ENCODE assay signal across 7 cellular contexts in the genomic region with DNA sequence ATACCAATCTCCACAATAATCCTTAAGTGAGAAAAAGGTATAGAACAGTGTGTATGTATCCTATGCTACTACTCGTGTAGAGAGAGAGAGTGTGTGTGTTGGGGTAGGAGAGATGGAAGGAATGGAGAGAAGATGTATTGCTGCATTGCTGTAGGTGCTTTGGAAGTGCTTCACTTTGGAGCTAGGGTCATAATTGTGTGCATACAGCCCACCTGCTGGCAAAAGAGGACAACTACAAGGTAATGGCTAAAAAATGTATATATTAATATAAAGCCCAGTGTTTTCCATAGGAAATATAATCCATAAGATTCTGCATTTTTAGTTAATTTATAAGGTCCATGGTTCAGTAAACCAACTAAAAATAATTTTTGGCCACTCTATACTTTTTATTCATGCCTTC. TPM values are rescaled to one million over a fixed set of nuclear protein-coding genes. Genes with fewer than 3 reads are reported as not detected.
DNase-seq lines count a peak whose midpoint lies in the region; ATAC-seq and TF ChIP-seq lines count a peak whose summit lies in the region.

No MANE protein-coding gene starts in this region.

- H3K4me3 ChIP-seq in Karpas-422 (ENCODE audit: low read length), result no peak overlapping the region

- no peak overlapping the region for H2AFZ ChIP-seq in Karpas-422 (ENCODE audit: low read length)

- no peak overlapping the region for H3K27ac ChIP-seq in Karpas-422 (ENCODE audit: low read length)

- ATAC-seq in HG03280 (IDR thresholded peaks at IDR 0.05; ENCODE audit: unreplicated experiment) (no peak), GM21576 (IDR thresholded peaks at IDR 0.05; ENCODE audit: unreplicated experiment) (no peak)
- no peak for ATAC-seq in stimulated activated memory B cell treated with anti-CD40 and anti-IgM and Interleukin-4, amounts not matched to agents 10 μg/mL and 1 μg/mL and 100 μg/mL, for 72 hours

- H3K4me1 Mint-ChIP-seq in stimulated activated memory B cell treated with anti-CD40 and anti-IgM and Interleukin-4, amounts not matched to agents 10 μg/mL and 1 μg/mL and 100 μg/mL, for 72 hours, result no peaks in the 10 kb centered on the region

- H3K27ac Mint-ChIP-seq in stimulated activated memory B cell treated with anti-CD40 and anti-IgM and Interleukin-4, amounts not matched to agents 10 μg/mL and 1 μg/mL and 100 μg/mL, for 72 hours, result no peak overlapping the region

- no peaks in the 10 kb centered on the region for H3K27me3 ChIP-seq in Karpas-422 (ENCODE audit: low read length)

- CTCF ChIA-PET in GM10248 (lab: Yijun Ruan, JAX), result interaction anchor here (0.6 to 2.3 kb wide), 7 partner anchors 11 to 911 kb away, joined by 3 to 9 read pairs (median 3); no protein-coding TSS in a partner anchor

- TF ChIP-seq CTCF in GM10248 (IDR thresholded peaks at IDR 0.05; ENCODE audit: control extremely low read depth, extremely low read depth, low read depth, missing control alignments), result peak; percentile 30

- POLR2A ChIA-PET in GM10248 (lab: Yijun Ruan, JAX), result no interaction called here

- no peaks in the 10 kb centered on the region for H3K9me3 ChIP-seq in Karpas-422 (ENCODE audit: low read length)

- H3K9ac ChIP-seq in Karpas-422 (ENCODE audit: low read length), result no peak overlapping the region

- H3K4me2 ChIP-seq in Karpas-422 (ENCODE audit: low read depth, low read length, poor library complexity, severe bottlenecking), result no peak overlapping the region

- H3K4me1 ChIP-seq in Karpas-422 (ENCODE audit: low read length), result no peaks in the 10 kb centered on the region

- H3K9me2 ChIP-seq in Karpas-422 (replicated peaks; ENCODE audit: insufficient read depth, low read length), result no peaks in the 10 kb centered on the region

- H3K9me3 Mint-ChIP-seq in stimulated activated memory B cell treated with anti-CD40 and anti-IgM and Interleukin-4, amounts not matched to agents 10 μg/mL and 1 μg/mL and 100 μg/mL, for 72 hours, result no peaks in the 10 kb centered on the region

- no peaks in the 10 kb centered on the region for H4K20me1 ChIP-seq in Karpas-422 (ENCODE audit: insufficient read depth, low read depth, low read length)

- H3K79me2 ChIP-seq in Karpas-422 (ENCODE audit: low read length), result no peaks in the 10 kb centered on the region

- H3K27me3 Mint-ChIP-seq in stimulated activated memory B cell treated with anti-CD40 and anti-IgM and Interleukin-4, amounts not matched to agents 10 μg/mL and 1 μg/mL and 100 μg/mL, for 72 hours, result no peaks in the 10 kb centered on the region

- DNase-seq in GM10248 (ENCODE audit: extremely low spot score) (peak; percentile 17), Karpas-422 (peak; percentile 66), SKM-1 treated with dmso at 0.1 percent for 144 hours (lab: John Stamatoyannopoulos, UW; ENCODE audit: unreplicated experiment) (peak; percentile 32), kidney tubule cell (ENCODE audit: low spot score) (peak; percentile 28)

- H3K36me3 ChIP-seq in Karpas-422 (ENCODE audit: insufficient read depth, low read length), result no peaks in the 10 kb centered on the region

- peaks cover 9% of the 10 kb centered on the region for H3K36me3 Mint-ChIP-seq in stimulated activated memory B cell treated with anti-CD40 and anti-IgM and Interleukin-4, amounts not matched to agents 10 μg/mL and 1 μg/mL and 100 μg/mL, for 72 hours

- no peak overlapping the region for H3K4me3 Mint-ChIP-seq in stimulated activated memory B cell treated with anti-CD40 and anti-IgM and Interleukin-4, amounts not matched to agents 10 μg/mL and 1 μg/mL and 100 μg/mL, for 72 hours

RNA-seq across cellular contexts. Expression of gene SERAC1, which starts 36.1 kb away (rescaled TPM):
- total RNA-seq in Karpas-422 (2014; rRNA removed; shearing (Covaris generic); ENCODE audit: low replicate concordance), result 1.1 and 3.6 TPM in 2 replicates

RNA-seq across cellular contexts. Expression of gene GTF2H5, which starts 36.2 kb away (rescaled TPM):
- 5.2 and 9.6 TPM in 2 replicates for total RNA-seq in Karpas-422 (2014; rRNA removed; shearing (Covaris generic); ENCODE audit: low replicate concordance)
